Comparison of ENCODE assay signal across 5 cellular contexts in the genomic region with DNA sequence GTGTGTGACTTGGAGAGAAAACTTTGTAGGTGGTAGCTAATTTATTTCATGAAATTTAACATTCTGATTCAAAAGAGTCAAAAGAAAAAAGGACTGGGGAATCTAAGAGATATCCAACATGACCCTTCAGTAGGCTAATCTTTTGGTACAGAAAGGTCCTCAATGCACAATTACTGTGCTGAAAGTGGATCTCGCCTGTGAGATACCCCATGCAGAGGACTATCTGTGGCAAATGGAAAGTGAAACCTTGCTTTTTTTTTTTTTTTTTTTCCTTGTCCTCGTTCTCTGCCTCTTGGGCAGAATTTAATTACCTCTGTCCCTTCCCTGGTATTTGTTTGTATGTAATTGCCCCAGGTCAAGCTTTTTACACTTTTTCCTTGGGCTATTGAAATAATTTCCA.
DNase-seq lines count a peak whose midpoint lies in the region; ATAC-seq, FAIRE-seq and TF ChIP-seq lines count a peak whose summit lies in the region.
"Not testable (repeated sequence)": the region's sequence is repeated elsewhere in the genome, so short reads cannot be mapped to it uniquely, and the experiment has no call there.

No MANE protein-coding gene starts in this region.

- not testable (repeated sequence) for TF ChIP-seq CTCF in A549 (IDR thresholded peaks at IDR 0.05); CD8-positive, alpha-beta T cell (IDR thresholded peaks at IDR 0.05)

- POLR2A ChIA-PET in A549 (lab: Yijun Ruan, JAX); CD8-positive, alpha-beta T cell (lab: Charles Lee); activated CD4-positive, alpha-beta T cell treated with anti-CD3 and anti-CD28 coated beads, Interleukin-2, amount 10 ng/mL, durations not matched to agents 7 days and 5 days (lab: Charles Lee); activated naive CD8-positive, alpha-beta T cell treated with anti-CD3 and anti-CD28 coated beads, Interleukin-2, amount 10 ng/mL, durations not matched to agents 7 days and 5 days (lab: Charles Lee): not testable (repeated sequence)

- not testable (repeated sequence) for TF ChIP-seq RAD21 in A549 (conservative IDR thresholded peaks at IDR 0.05 in 1 of 2, IDR thresholded peaks at IDR 0.05 in 1 of 2)

- not testable (repeated sequence) for H3K36me3 Mint-ChIP-seq in CD8-positive, alpha-beta T cell; activated CD4-positive, alpha-beta T cell treated with anti-CD3 and anti-CD28 coated beads, Interleukin-2, amount 10 ng/mL, durations not matched to agents 7 days and 5 days (ENCODE audit: low read depth); activated naive CD8-positive, alpha-beta T cell treated with anti-CD3 and anti-CD28 coated beads, Interleukin-2, amount 10 ng/mL, durations not matched to agents 7 days and 5 days

- H3K27ac Mint-ChIP-seq in CD8-positive, alpha-beta T cell; activated naive CD8-positive, alpha-beta T cell treated with anti-CD3 and anti-CD28 coated beads, Interleukin-2, amount 10 ng/mL, durations not matched to agents 7 days and 5 days: not testable (repeated sequence)
- peak overlapping the region; percentile 25 for H3K27ac Mint-ChIP-seq in activated CD4-positive, alpha-beta T cell treated with anti-CD3 and anti-CD28 coated beads, Interleukin-2, amount 10 ng/mL, durations not matched to agents 7 days and 5 days

- WGBS in A549 (ENCODE audit: missing lambda C conversion rate): no CpG with 5 or more reads among the region's 2 CpGs

- intact Hi-C loops in CD8-positive, alpha-beta T cell (cut with DNase I, micrococcal nuclease): not testable (repeated sequence)

- not testable (repeated sequence) for H3K4me1 ChIP-seq in A549; CD8-positive, alpha-beta T cell (ENCODE audit: insufficient read depth, low read length)

- H3K9me3 ChIP-seq in A549; CD8-positive, alpha-beta T cell (ENCODE audit: low read length): not testable (repeated sequence)

- H3K4me3 Mint-ChIP-seq in CD8-positive, alpha-beta T cell: peak overlapping the region; percentile 61
- H3K4me3 Mint-ChIP-seq in activated CD4-positive, alpha-beta T cell treated with anti-CD3 and anti-CD28 coated beads, Interleukin-2, amount 10 ng/mL, durations not matched to agents 7 days and 5 days: not testable (repeated sequence)
- peak overlapping the region; percentile 25 for H3K4me3 Mint-ChIP-seq in activated naive CD8-positive, alpha-beta T cell treated with anti-CD3 and anti-CD28 coated beads, Interleukin-2, amount 10 ng/mL, durations not matched to agents 7 days and 5 days

- H3K4me3 ChIP-seq in A549; CD8-positive, alpha-beta T cell (ENCODE audit: low read depth, low read length): not testable (repeated sequence)

- H3K27ac ChIP-seq in A549; CD8-positive, alpha-beta T cell (ENCODE audit: low read depth, low read length): not testable (repeated sequence)

- H3K9me3 Mint-ChIP-seq in CD8-positive, alpha-beta T cell; activated CD4-positive, alpha-beta T cell treated with anti-CD3 and anti-CD28 coated beads, Interleukin-2, amount 10 ng/mL, durations not matched to agents 7 days and 5 days; activated naive CD8-positive, alpha-beta T cell treated with anti-CD3 and anti-CD28 coated beads, Interleukin-2, amount 10 ng/mL, durations not matched to agents 7 days and 5 days: not testable (repeated sequence)

- ATAC-seq in A549; CD8-positive, alpha-beta T cell; activated naive CD8-positive, alpha-beta T cell treated with anti-CD3 and anti-CD28 coated beads, Interleukin-2, amount 10 ng/mL, durations not matched to agents 7 days and 5 days (ENCODE audit: low read depth): not testable (repeated sequence)
- peak; percentile 55 for ATAC-seq in GM21717 (IDR thresholded peaks at IDR 0.05; ENCODE audit: unreplicated experiment)

- not testable (repeated sequence) for H3K4me1 Mint-ChIP-seq in CD8-positive, alpha-beta T cell (ENCODE audit: low read depth); activated CD4-positive, alpha-beta T cell treated with anti-CD3 and anti-CD28 coated beads, Interleukin-2, amount 10 ng/mL, durations not matched to agents 7 days and 5 days; activated naive CD8-positive, alpha-beta T cell treated with anti-CD3 and anti-CD28 coated beads, Interleukin-2, amount 10 ng/mL, durations not matched to agents 7 days and 5 days

- TF ChIP-seq EP300 in A549 (IDR thresholded peaks at IDR 0.05): not testable (repeated sequence)

- not testable (repeated sequence) for TF ChIP-seq POLR2A in A549 (IDR thresholded peaks at IDR 0.05; ENCODE audit: low read length)

- not testable (repeated sequence) for H3K27me3 Mint-ChIP-seq in CD8-positive, alpha-beta T cell (ENCODE audit: low read depth); activated CD4-positive, alpha-beta T cell treated with anti-CD3 and anti-CD28 coated beads, Interleukin-2, amount 10 ng/mL, durations not matched to agents 7 days and 5 days; activated naive CD8-positive, alpha-beta T cell treated with anti-CD3 and anti-CD28 coated beads, Interleukin-2, amount 10 ng/mL, durations not matched to agents 7 days and 5 days

- H3K27me3 ChIP-seq in CD8-positive, alpha-beta T cell (ENCODE audit: insufficient read depth, low read length): not testable (repeated sequence)

- peak; percentile 13 for FAIRE-seq in A549 (lab: Jason Lieb, UNC)

- not testable (repeated sequence) for DNase-seq in A549 (ENCODE audit: low read depth in 1 of 2, low spot score in 1 of 2); CD8-positive, alpha-beta T cell; activated CD4-positive, alpha-beta T cell treated with anti-CD3 and anti-CD28 coated beads, Interleukin-2, amount 10 ng/mL, durations not matched to agents 7 days and 5 days; activated naive CD8-positive, alpha-beta T cell treated with anti-CD3 and anti-CD28 coated beads, Interleukin-2, amount 10 ng/mL, durations not matched to agents 7 days and 5 days

- CTCF ChIA-PET in A549 (lab: Yijun Ruan, JAX); CD8-positive, alpha-beta T cell (lab: Charles Lee); activated CD4-positive, alpha-beta T cell treated with anti-CD3 and anti-CD28 coated beads, Interleukin-2, amount 10 ng/mL, durations not matched to agents 7 days and 5 days (lab: Charles Lee): not testable (repeated sequence)

- not testable (repeated sequence) for H3K36me3 ChIP-seq in CD8-positive, alpha-beta T cell (ENCODE audit: insufficient read depth, low read length)

- H3K4me2 ChIP-seq in A549: not testable (repeated sequence)
